11 cellular contexts compared by ENCODE assay signal in the genomic region with DNA sequence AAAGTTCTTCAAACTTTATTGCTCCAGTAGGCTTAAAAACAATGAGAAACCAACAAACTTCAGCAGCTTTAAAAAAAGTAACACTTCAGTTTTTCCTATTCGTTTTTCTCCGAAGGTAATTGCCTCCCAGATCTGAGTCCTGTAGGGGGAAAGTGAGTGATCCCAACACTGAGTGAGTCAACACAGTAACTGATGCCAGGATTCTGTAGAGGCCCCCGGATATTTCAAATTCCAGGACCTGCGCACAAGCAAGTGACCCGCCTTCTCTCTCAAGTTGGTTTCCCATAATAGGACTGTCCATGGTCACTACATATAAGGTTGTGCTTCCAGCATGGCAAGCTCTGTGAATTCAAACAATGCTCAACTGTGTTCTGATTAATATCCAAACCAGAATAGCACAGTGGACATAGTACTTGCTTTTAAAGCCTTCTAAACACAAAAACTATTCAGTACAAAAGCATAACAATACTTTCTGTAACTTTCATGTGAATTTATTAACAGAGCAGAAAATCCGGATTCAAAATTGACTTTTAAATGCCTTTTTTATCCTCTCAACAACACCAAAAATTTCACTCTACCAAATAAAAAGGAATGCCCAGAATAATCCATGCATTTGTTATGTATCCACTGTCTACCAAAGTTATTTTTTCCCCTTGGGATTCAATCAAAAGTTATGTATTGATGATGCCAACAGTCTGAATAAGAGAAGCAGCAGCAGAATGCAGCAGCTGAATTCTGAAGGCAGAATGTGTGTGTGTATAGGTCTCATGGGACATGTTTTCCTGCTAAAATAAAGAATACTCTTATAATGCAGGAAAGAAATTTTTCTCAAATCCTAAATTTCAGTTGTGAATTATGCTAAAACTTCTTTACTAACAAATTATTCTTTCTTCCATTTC. TPM values are rescaled to one million over a fixed set of nuclear protein-coding genes. Genes with fewer than 3 reads are reported as not detected.
DNase-seq lines count a peak whose midpoint lies in the region; ATAC-seq, FAIRE-seq and TF ChIP-seq lines count a peak whose summit lies in the region.
"Had no signal": no experiment of that assay in that cellular context is flagged by ENCODE, and none has a peak within 500 bp of the region (broad histone marks: within the 10 kb centered on the region; RNA-seq: fewer than 3 reads in every experiment).

TSS of gene DMD (minus strand) at position 194 of the 899 bp plus-strand sequence. CDS start 237 bp downstream, outside the sequence.

- CTCF ChIA-PET in HEK293T (lab: Yijun Ruan, JAX) = no interaction called here

- DNase-seq in H7 (no peak), cardiac fibroblast (ENCODE audit: low read depth in 2 of 2) (peak; percentile 93), kidney tubule cell (ENCODE audit: low spot score) (peak; percentile 1), sciatic nerve (ENCODE audit: low spot score) (peak; percentile 57), urothelium cell line (ENCODE audit: low spot score) (no peak), HEK293T (ENCODE audit: extremely low spot score) (no peak), GM10266 (ENCODE audit: extremely low spot score) (no peak)
- no peak for DNase-seq in stimulated activated effector memory CD8-positive, alpha-beta T cell treated with anti-CD3 and anti-CD28 coated beads, Interleukin-12 subunit alpha, Interleukin-12 subunit beta, amount 100 ng/mL, for 72 hours (ENCODE audit: low spot score in 2 of 2)
- DNase-seq: natural killer cell, NCI-H524 had no signal

- peak; percentile 7 for TF ChIP-seq CTCF in cardiac fibroblast (IDR thresholded peaks at IDR 0.05; ENCODE audit: low read depth, low read length)
- no peak for TF ChIP-seq CTCF in GM10266 (IDR thresholded peaks at IDR 0.05; ENCODE audit: control insufficient read depth, insufficient read depth, low read depth, missing control alignments)

- H3K4me3 ChIP-seq in H7 (ENCODE audit: insufficient read depth, low read depth, low read length) (no peak within 1 kb of the TSS), cardiac fibroblast (replicated peaks in 1 of 2; ENCODE audit: low read depth in 2 of 2, low read length in 2 of 2) (peak within 1 kb of the TSS; percentile 35 to 51)

- no peaks in the 10 kb centered on the region for H3K36me3 ChIP-seq in H7 (replicated peaks; ENCODE audit: control insufficient read depth, insufficient read depth, low read length)

- POLR2A ChIA-PET in HEK293T (lab: Yijun Ruan, JAX) = no interaction called here

- no peak for FAIRE-seq in urothelium cell line (lab: Jason Lieb, UNC)
- FAIRE-seq: G401.6 had no signal

- no peaks in the 10 kb centered on the region for H3K36me3 Mint-ChIP-seq in stimulated activated effector memory CD8-positive, alpha-beta T cell treated with anti-CD3 and anti-CD28 coated beads, Interleukin-12 subunit alpha, Interleukin-12 subunit beta, amount 100 ng/mL, for 72 hours
- H3K36me3 Mint-ChIP-seq: natural killer cell had no signal

- H3K27me3 ChIP-seq in H7 (ENCODE audit: control insufficient read depth, insufficient read depth, low read length) = no peaks in the 10 kb centered on the region

- no peaks in the 10 kb centered on the region for H3K4me1 Mint-ChIP-seq in stimulated activated effector memory CD8-positive, alpha-beta T cell treated with anti-CD3 and anti-CD28 coated beads, Interleukin-12 subunit alpha, Interleukin-12 subunit beta, amount 100 ng/mL, for 72 hours
- H3K4me1 Mint-ChIP-seq: natural killer cell had no signal

- H3K9me3 Mint-ChIP-seq in stimulated activated effector memory CD8-positive, alpha-beta T cell treated with anti-CD3 and anti-CD28 coated beads, Interleukin-12 subunit alpha, Interleukin-12 subunit beta, amount 100 ng/mL, for 72 hours = no peaks in the 10 kb centered on the region

- H3K27ac Mint-ChIP-seq in stimulated activated effector memory CD8-positive, alpha-beta T cell treated with anti-CD3 and anti-CD28 coated beads, Interleukin-12 subunit alpha, Interleukin-12 subunit beta, amount 100 ng/mL, for 72 hours = no peak within 1 kb of the TSS
- H3K27ac Mint-ChIP-seq: natural killer cell had no signal

- peak; percentile 96 for ATAC-seq in sciatic nerve
- no peak for ATAC-seq in stimulated activated effector memory CD8-positive, alpha-beta T cell treated with anti-CD3 and anti-CD28 coated beads, Interleukin-12 subunit alpha, Interleukin-12 subunit beta, amount 100 ng/mL, for 72 hours
- ATAC-seq: natural killer cell had no signal

- intact Hi-C loops in sciatic nerve (cut with DNase I) = no loop called here

- H3K4me3 Mint-ChIP-seq in stimulated activated effector memory CD8-positive, alpha-beta T cell treated with anti-CD3 and anti-CD28 coated beads, Interleukin-12 subunit alpha, Interleukin-12 subunit beta, amount 100 ng/mL, for 72 hours = no peak within 1 kb of the TSS
- H3K4me3 Mint-ChIP-seq: natural killer cell had no signal

TF ChIP-seq in HEK293T, 16 proteins besides CTCF, POLR2A, EP300 and RAD21:
- TF ChIP-seq NFRKB (IDR thresholded peaks at IDR 0.05) (no peak), PKNOX1 (IDR thresholded peaks at IDR 0.05) (no peak), SUZ12 (IDR thresholded peaks at IDR 0.05) (no peak), SP1 (IDR thresholded peaks at IDR 0.05) (no peak), L3MBTL2 (conservative IDR thresholded peaks at IDR 0.05) (no peak), ELF4 (IDR thresholded peaks at IDR 0.05) (no peak)
TF ChIP-seq in HEK293T: peak in this region for 0.

RNA-seq across cellular contexts. Expression of gene DMD, which starts in this region (rescaled TPM):
- 17.1 and 30.5 TPM in 2 replicates for total RNA-seq in H7 (2014; rRNA removed; shearing (Covaris generic))
- 306 TPM for total RNA-seq in sciatic nerve
- total RNA-seq: natural killer cell had no signal

Comparison
In these comparisons a context has a peak if more than half of its experiments do, and no peak if none do; other contexts are left out.
1. DNase-seq: peak in cardiac fibroblast (2 of 2), kidney tubule cell (single experiment) and sciatic nerve (single experiment); none in H7 (single experiment), urothelium cell line (single experiment), HEK293T (single experiment), GM10266 (single experiment) and stimulated activated effector memory CD8-positive, alpha-beta T cell treated with anti-CD3 and anti-CD28 coated beads, Interleukin-12 subunit alpha, Interleukin-12 subunit beta, amount 100 ng/mL, for 72 hours (0 of 2).